ENCODE assay signal across 1 cellular context in the genomic region with DNA sequence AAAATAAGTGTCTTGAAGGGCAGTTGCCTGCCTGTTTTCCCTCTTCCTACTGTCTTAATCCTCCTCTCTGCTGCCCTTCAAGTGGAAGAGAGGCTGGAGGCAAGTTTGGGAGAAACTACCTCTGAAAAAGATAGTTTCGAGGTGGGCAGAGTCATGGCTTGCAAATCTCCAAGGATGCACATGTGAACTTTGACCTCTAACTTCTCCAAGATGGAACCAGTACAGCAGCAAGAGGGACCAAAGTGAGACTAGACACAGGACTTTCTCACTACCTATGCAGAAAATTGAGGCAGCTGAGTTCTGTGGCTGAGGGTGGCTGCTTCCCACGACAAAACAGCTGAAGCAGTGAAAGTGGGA.
A peak's percentile ranks its signal among the peaks of the same experiment; 100 is the strongest.
TF ChIP-seq lines count a peak whose summit lies in the region.

No MANE protein-coding gene starts in this region.

TF ChIP-seq in GM12878, 131 proteins besides CTCF, POLR2A, EP300 and RAD21:
- TF ChIP-seq NR2C1 (IDR thresholded peaks at IDR 0.05) (peak; percentile 34; the same call in 1 of the 2 replicates), JUNB (IDR thresholded peaks at IDR 0.05) (no peak)
TF ChIP-seq in GM12878: peak in this region for 1.
